9 cellular contexts compared by ENCODE assay signal in the genomic region with DNA sequence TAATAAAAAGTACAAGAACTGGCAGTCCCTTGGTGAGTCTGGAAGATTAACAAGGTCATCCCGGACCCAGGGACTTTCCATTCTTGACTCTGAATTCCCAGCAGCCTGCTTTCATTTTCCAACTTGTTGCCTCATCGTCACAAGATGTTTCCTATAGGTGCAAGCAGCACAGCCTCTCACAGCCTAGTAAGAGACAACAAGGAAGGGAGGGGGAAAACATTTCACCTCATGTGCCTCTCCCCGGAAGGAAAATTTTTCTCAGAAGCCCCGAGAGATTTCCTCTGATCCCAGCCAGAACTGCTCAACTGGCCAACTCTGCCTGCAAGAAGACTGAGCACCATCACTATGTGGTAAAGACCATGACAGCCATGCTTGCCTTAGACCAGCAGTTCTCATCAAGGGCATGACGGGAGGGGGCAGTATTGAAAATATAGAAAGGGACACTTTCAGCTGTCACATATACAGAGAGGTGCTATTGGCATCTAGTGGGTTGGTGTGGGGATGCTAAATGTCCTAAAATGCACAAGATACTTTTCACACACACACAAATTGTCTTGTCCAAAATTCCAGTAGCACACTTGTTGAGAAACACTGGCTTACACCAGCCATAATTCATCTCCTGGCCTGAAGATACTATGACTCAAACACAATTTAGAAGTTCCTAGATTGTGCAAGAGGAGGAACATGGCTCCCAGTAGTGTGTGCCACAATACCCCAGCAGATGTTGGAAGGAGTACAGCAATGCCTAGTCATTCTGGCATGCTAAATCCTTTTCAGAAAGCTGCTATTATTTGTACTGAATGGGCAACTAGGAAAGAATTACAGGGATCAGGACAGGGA. TPM values are rescaled to one million over a fixed set of nuclear protein-coding genes. Genes with fewer than 3 reads are reported as not detected.
DNase-seq lines count a peak whose midpoint lies in the region; ATAC-seq and TF ChIP-seq lines count a peak whose summit lies in the region.
"Had no signal": no experiment of that assay in that cellular context is flagged by ENCODE, and none has a peak within 500 bp of the region (broad histone marks: within the 10 kb centered on the region; RNA-seq: fewer than 3 reads in every experiment).

No MANE protein-coding gene starts in this region.

- no peaks in the 10 kb centered on the region for H3K9me3 Mint-ChIP-seq in activated T-helper 2 cell treated with anti-CD3 and anti-CD28 coated beads, Interferon-gamma antibody, Interleukin-2, Interleukin-4, amounts not matched to agents 10 μg/mL and 5 μg/mL and 100 μg/mL, durations not matched to agents 14 hours and 24 hours and 36 hours

- intact Hi-C loops in left colon (cut with DNase I, micrococcal nuclease): no loop called here
- intact Hi-C loops in tibial artery (cut with DNase I; ENCODE audit: low total_unique reads): no loop called here
- intact Hi-C loops in activated T-helper 2 cell treated with anti-CD3 and anti-CD28 coated beads, Interferon-gamma antibody, Interleukin-2, Interleukin-4, amounts not matched to agents 10 μg/mL and 5 μg/mL and 100 μg/mL, durations not matched to agents 14 hours and 24 hours and 36 hours (cut with micrococcal nuclease): no loop called here

- DNase-seq in NCI-H524 (lab: John Stamatoyannopoulos, UW) (peak; percentile 21 to 43), NCI-H524 treated with DMSO at 0.1 percent for 48 hours (lab: John Stamatoyannopoulos, UW) (no peak), brain microvascular endothelial cell (peak; percentile 65), left colon (peak in 1 of 2 donors; percentile 46), tibial artery (peak; percentile 74 to 84), NCI-H345 (lab: John Stamatoyannopoulos, UW) (no peak)
- DNase-seq in activated T-helper 2 cell treated with anti-CD3 and anti-CD28 coated beads, Interferon-gamma antibody, Interleukin-2, Interleukin-4, amounts not matched to agents 10 μg/mL and 5 μg/mL and 100 μg/mL, durations not matched to agents 14 hours and 24 hours and 36 hours (ENCODE audit: low spot score): no peak
- DNase-seq: 8988T had no signal

- H3K27ac Mint-ChIP-seq in activated T-helper 2 cell treated with anti-CD3 and anti-CD28 coated beads, Interferon-gamma antibody, Interleukin-2, Interleukin-4, amounts not matched to agents 10 μg/mL and 5 μg/mL and 100 μg/mL, durations not matched to agents 14 hours and 24 hours and 36 hours: no peak overlapping the region

- H3K4me3 ChIP-seq in brain microvascular endothelial cell (ENCODE audit: low read depth, low read length): no peak overlapping the region
- peak overlapping the region in 1 of 2 donors; percentile 18 for H3K4me3 ChIP-seq in tibial artery

- H3K27ac ChIP-seq in brain microvascular endothelial cell (peak overlapping the region; percentile 72), tibial artery (peak overlapping the region; percentile 75 to 81)

- ATAC-seq in left colon: peak; percentile 32
- no peak for ATAC-seq in HG03097 (IDR thresholded peaks at IDR 0.05; ENCODE audit: low FRiP score, unreplicated experiment)

- H3K27me3 ChIP-seq in brain microvascular endothelial cell (replicated peaks) (no peaks in the 10 kb centered on the region), tibial artery (no peaks in the 10 kb centered on the region)

- H3K27me3 Mint-ChIP-seq in activated T-helper 2 cell treated with anti-CD3 and anti-CD28 coated beads, Interferon-gamma antibody, Interleukin-2, Interleukin-4, amounts not matched to agents 10 μg/mL and 5 μg/mL and 100 μg/mL, durations not matched to agents 14 hours and 24 hours and 36 hours (ENCODE audit: low read depth): no peaks in the 10 kb centered on the region

- no peaks in the 10 kb centered on the region for H3K36me3 ChIP-seq in brain microvascular endothelial cell (replicated peaks)
- no peaks in the 10 kb centered on the region for H3K36me3 ChIP-seq in tibial artery

- H3K4me1 ChIP-seq in tibial artery: peaks cover 0 to 38% (median 29%) of the 10 kb centered on the region in 4 donors

- TF ChIP-seq CTCF in brain microvascular endothelial cell (IDR thresholded peaks at IDR 0.05; ENCODE audit: low read depth, low read length, missing control alignments): no peak
- no peak for TF ChIP-seq CTCF in tibial artery (IDR thresholded peaks at IDR 0.05)

- H3K4me3 Mint-ChIP-seq in activated T-helper 2 cell treated with anti-CD3 and anti-CD28 coated beads, Interferon-gamma antibody, Interleukin-2, Interleukin-4, amounts not matched to agents 10 μg/mL and 5 μg/mL and 100 μg/mL, durations not matched to agents 14 hours and 24 hours and 36 hours (ENCODE audit: low read depth): no peak overlapping the region

- no peaks in the 10 kb centered on the region for H3K9me3 ChIP-seq in tibial artery

- H3K4me1 Mint-ChIP-seq in activated T-helper 2 cell treated with anti-CD3 and anti-CD28 coated beads, Interferon-gamma antibody, Interleukin-2, Interleukin-4, amounts not matched to agents 10 μg/mL and 5 μg/mL and 100 μg/mL, durations not matched to agents 14 hours and 24 hours and 36 hours (ENCODE audit: low read depth): peaks cover 4% of the 10 kb centered on the region

- H3K36me3 Mint-ChIP-seq in activated T-helper 2 cell treated with anti-CD3 and anti-CD28 coated beads, Interferon-gamma antibody, Interleukin-2, Interleukin-4, amounts not matched to agents 10 μg/mL and 5 μg/mL and 100 μg/mL, durations not matched to agents 14 hours and 24 hours and 36 hours (ENCODE audit: low read depth): peaks cover 4% of the 10 kb centered on the region

- in situ Hi-C loops in brain microvascular endothelial cell (cut with HindIII; ENCODE audit: low pct_ligation_motif_present, low sequenced_read_pairs): no loop called here

RNA-seq across cellular contexts. Expression of a gene that starts 10.8 kb away (rescaled TPM):
- total RNA-seq in left colon: 10 to 100 TPM; 73.4 to 79.3 TPM
- 110 and 114 TPM in 2 replicates for total RNA-seq in activated T-helper 2 cell treated with anti-CD3 and anti-CD28 coated beads, Interferon-gamma antibody, Interleukin-2, Interleukin-4, amounts not matched to agents 10 μg/mL and 5 μg/mL and 100 μg/mL, durations not matched to agents 14 hours and 24 hours and 36 hours

RNA-seq across cellular contexts. Expression of a gene that starts 23.4 kb away (rescaled TPM):
- total RNA-seq in left colon: 100 to 1,000 TPM; 284 to 402 TPM
- total RNA-seq in activated T-helper 2 cell treated with anti-CD3 and anti-CD28 coated beads, Interferon-gamma antibody, Interleukin-2, Interleukin-4, amounts not matched to agents 10 μg/mL and 5 μg/mL and 100 μg/mL, durations not matched to agents 14 hours and 24 hours and 36 hours: 54.3 and 60.8 TPM in 2 replicates

RNA-seq across cellular contexts. Expression of a gene that starts 45.4 kb away (rescaled TPM):
- 100 to 1,000 TPM in 1 of 2 donors, 10 to 100 TPM in 1; 72.8 to 114 TPM for total RNA-seq in left colon
- 108 and 109 TPM in 2 replicates for total RNA-seq in activated T-helper 2 cell treated with anti-CD3 and anti-CD28 coated beads, Interferon-gamma antibody, Interleukin-2, Interleukin-4, amounts not matched to agents 10 μg/mL and 5 μg/mL and 100 μg/mL, durations not matched to agents 14 hours and 24 hours and 36 hours

Comparison
In these comparisons a context has a peak if more than half of its experiments do, and no peak if none do; other contexts are left out.
1. DNase-seq: peak in NCI-H524 (2 of 2), brain microvascular endothelial cell (single experiment) and tibial artery (2 of 2); none in NCI-H524 treated with DMSO at 0.1 percent for 48 hours (single experiment), NCI-H345 (single experiment) and activated T-helper 2 cell treated with anti-CD3 and anti-CD28 coated beads, Interferon-gamma antibody, Interleukin-2, Interleukin-4, amounts not matched to agents 10 μg/mL and 5 μg/mL and 100 μg/mL, durations not matched to agents 14 hours and 24 hours and 36 hours (single experiment).